3 cellular contexts compared by ENCODE assay signal in the genomic region with DNA sequence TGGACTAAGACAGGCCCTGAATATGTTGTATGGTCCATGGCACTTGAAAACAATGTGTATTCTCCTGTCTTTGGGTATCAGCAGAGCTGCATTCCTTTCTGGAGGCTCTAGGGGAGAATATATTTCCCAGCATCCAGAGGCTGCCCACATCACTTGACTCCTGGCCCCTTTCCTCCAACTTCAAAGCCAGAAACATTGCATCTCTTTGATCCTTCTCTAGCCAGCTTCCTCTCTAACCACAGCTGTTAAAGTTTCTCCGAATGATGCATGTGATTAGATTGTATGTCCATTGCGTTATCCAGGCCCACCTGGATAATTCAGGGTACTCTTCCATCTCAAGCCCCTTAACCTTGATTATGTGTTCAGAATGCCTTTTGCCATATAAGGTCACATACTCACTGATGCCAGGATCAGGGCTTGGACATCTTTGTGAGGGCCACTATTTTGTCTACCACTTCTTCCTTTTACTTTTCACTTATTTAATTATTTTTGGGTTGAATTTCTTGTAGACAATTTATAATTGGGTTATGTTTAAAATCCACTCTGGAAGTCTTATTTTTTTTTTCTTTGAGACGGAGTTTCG.
TF ChIP-seq lines count a peak whose summit lies in the region.

No MANE protein-coding gene starts in this region.

TF ChIP-seq in IMR-90, 13 proteins besides CTCF, POLR2A, EP300 and RAD21:
- TF ChIP-seq NFE2L2 (IDR thresholded peaks at IDR 0.05; ENCODE audit: low read depth, low read length): no peak
- TF ChIP-seq, protein P1, sequence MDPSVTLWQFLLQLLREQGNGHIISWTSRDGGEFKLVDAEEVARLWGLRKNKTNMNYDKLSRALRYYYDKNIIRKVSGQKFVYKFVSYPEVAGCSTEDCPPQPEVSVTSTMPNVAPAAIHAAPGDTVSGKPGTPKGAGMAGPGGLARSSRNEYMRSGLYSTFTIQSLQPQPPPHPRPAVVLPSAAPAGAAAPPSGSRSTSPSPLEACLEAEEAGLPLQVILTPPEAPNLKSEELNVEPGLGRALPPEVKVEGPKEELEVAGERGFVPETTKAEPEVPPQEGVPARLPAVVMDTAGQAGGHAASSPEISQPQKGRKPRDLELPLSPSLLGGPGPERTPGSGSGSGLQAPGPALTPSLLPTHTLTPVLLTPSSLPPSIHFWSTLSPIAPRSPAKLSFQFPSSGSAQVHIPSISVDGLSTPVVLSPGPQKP (IDR thresholded peaks at IDR 0.05; ENCODE audit: borderline replicate concordance, low read depth, low read length): no peak
- TF ChIP-seq RFX5 (IDR thresholded peaks at IDR 0.05; ENCODE audit: low read depth, low read length): no peak
- no peak for TF ChIP-seq FOS (IDR thresholded peaks at IDR 0.05; ENCODE audit: low read depth, low read length)
- no peak for TF ChIP-seq SMC3 (IDR thresholded peaks at IDR 0.05; ENCODE audit: low read depth, low read length)
- TF ChIP-seq, protein P2, sequence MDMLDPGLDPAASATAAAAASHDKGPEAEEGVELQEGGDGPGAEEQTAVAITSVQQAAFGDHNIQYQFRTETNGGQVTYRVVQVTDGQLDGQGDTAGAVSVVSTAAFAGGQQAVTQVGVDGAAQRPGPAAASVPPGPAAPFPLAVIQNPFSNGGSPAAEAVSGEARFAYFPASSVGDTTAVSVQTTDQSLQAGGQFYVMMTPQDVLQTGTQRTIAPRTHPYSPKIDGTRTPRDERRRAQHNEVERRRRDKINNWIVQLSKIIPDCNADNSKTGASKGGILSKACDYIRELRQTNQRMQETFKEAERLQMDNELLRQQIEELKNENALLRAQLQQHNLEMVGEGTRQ (IDR thresholded peaks at IDR 0.05; ENCODE audit: low read depth, low read length): no peak
- no peak for TF ChIP-seq CHD1 (IDR thresholded peaks at IDR 0.05; ENCODE audit: low read depth, low read length)
- TF ChIP-seq MAFK (IDR thresholded peaks at IDR 0.05; ENCODE audit: low read depth, low read length): no peak
- no peak for TF ChIP-seq MXI1 (IDR thresholded peaks at IDR 0.05; ENCODE audit: borderline replicate concordance, low read depth, low read length)
- TF ChIP-seq MAZ (IDR thresholded peaks at IDR 0.05; ENCODE audit: borderline replicate concordance, low read depth, low read length): no peak
- no peak for TF ChIP-seq BHLHE40 (IDR thresholded peaks at IDR 0.05; ENCODE audit: low read depth, low read length)
- no peak for TF ChIP-seq RCOR1 (IDR thresholded peaks at IDR 0.05; ENCODE audit: insufficient replicate concordance, low read length)
- no peak for TF ChIP-seq CEBPB (IDR thresholded peaks at IDR 0.05; ENCODE audit: low read depth, low read length)
TF ChIP-seq in IMR-90: peak in this region for 0.

TF ChIP-seq in WTC11, 78 proteins besides CTCF, POLR2A, EP300 and RAD21:
- TF ChIP-seq, protein P3, sequence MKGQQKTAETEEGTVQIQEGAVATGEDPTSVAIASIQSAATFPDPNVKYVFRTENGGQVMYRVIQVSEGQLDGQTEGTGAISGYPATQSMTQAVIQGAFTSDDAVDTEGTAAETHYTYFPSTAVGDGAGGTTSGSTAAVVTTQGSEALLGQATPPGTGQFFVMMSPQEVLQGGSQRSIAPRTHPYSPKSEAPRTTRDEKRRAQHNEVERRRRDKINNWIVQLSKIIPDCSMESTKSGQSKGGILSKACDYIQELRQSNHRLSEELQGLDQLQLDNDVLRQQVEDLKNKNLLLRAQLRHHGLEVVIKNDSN (CRISPR knock-in tag; IDR thresholded peaks at IDR 0.05): no peak
- TF ChIP-seq GRHL2 (CRISPR knock-in tag; IDR thresholded peaks at IDR 0.05; ENCODE audit: insufficient replicate concordance, severe bottlenecking) (no peak), NR1H2 (CRISPR knock-in tag; IDR thresholded peaks at IDR 0.05) (no peak), JAZF1 (CRISPR knock-in tag; IDR thresholded peaks at IDR 0.05) (no peak), SMAD3 (CRISPR knock-in tag; IDR thresholded peaks at IDR 0.05; ENCODE audit: borderline replicate concordance) (no peak)
- TF ChIP-seq, protein P4, sequence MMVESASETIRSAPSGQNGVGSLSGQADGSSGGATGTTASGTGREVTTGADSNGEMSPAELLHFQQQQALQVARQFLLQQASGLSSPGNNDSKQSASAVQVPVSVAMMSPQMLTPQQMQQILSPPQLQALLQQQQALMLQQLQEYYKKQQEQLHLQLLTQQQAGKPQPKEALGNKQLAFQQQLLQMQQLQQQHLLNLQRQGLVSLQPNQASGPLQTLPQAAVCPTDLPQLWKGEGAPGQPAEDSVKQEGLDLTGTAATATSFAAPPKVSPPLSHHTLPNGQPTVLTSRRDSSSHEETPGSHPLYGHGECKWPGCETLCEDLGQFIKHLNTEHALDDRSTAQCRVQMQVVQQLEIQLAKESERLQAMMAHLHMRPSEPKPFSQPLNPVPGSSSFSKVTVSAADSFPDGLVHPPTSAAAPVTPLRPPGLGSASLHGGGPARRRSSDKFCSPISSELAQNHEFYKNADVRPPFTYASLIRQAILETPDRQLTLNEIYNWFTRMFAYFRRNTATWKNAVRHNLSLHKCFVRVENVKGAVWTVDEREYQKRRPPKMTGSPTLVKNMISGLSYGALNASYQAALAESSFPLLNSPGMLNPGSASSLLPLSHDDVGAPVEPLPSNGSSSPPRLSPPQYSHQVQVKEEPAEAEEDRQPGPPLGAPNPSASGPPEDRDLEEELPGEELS (CRISPR knock-in tag; IDR thresholded peaks at IDR 0.05): no peak
- TF ChIP-seq, protein P5, sequence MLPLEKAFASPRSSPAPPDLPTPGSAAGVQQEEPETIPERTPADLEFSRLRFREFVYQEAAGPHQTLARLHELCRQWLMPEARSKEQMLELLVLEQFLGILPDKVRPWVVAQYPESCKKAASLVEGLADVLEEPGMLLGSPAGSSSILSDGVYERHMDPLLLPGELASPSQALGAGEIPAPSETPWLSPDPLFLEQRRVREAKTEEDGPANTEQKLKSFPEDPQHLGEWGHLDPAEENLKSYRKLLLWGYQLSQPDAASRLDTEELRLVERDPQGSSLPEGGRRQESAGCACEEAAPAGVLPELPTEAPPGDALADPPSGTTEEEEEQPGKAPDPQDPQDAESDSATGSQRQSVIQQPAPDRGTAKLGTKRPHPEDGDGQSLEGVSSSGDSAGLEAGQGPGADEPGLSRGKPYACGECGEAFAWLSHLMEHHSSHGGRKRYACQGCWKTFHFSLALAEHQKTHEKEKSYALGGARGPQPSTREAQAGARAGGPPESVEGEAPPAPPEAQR (CRISPR knock-in tag; IDR thresholded peaks at IDR 0.05): no peak

TF ChIP-seq in GM12891, 5 proteins besides CTCF, POLR2A, EP300 and RAD21:
- TF ChIP-seq SPI1 (IDR thresholded peaks at IDR 0.05; ENCODE audit: low read depth, low read length): no peak
- TF ChIP-seq PAX5 (IDR thresholded peaks at IDR 0.05; ENCODE audit: insufficient read depth, low read length, severe bottlenecking): no peak
- no peak for TF ChIP-seq TAF1 (IDR thresholded peaks at IDR 0.05; ENCODE audit: low read depth, low read length)
- TF ChIP-seq POLR2AphosphoS5 (IDR thresholded peaks at IDR 0.05; ENCODE audit: low read depth, low read length): no peak
- no peak for TF ChIP-seq POU2F2 (IDR thresholded peaks at IDR 0.05; ENCODE audit: low read depth, low read length)
